1 cellular context compared by ENCODE assay signal in genomic region chr2:128041561-128041960, GRCh38.
TF ChIP-seq lines count a peak whose summit lies in the region.

No MANE protein-coding gene starts in this region.

TF ChIP-seq in H1, 55 proteins besides CTCF, POLR2A, EP300 and RAD21:
- TF ChIP-seq JUND (IDR thresholded peaks at IDR 0.05; ENCODE audit: low read length): peak; percentile 77
- TF ChIP-seq BACH1 (IDR thresholded peaks at IDR 0.05; ENCODE audit: low read length): peak; percentile 70
- no peak for TF ChIP-seq TBP (IDR thresholded peaks at IDR 0.05; ENCODE audit: low read depth, low read length)
